ENCODE assay signal across 11 cellular contexts in genomic region chr18:62784338-62784965, GRCh38.
DNase-seq lines count a peak whose midpoint lies in the region; ATAC-seq and TF ChIP-seq lines count a peak whose summit lies in the region.
"Had no signal": no experiment of that assay in that cellular context is flagged by ENCODE, and none has a peak within 500 bp of the region (broad histone marks: within the 10 kb centered on the region; RNA-seq: fewer than 3 reads in every experiment).

No MANE protein-coding gene starts in this region.

- peak overlapping the region; percentile 16 for H3K4me3 Mint-ChIP-seq in stimulated activated effector memory CD8-positive, alpha-beta T cell treated with anti-CD3 and anti-CD28 coated beads, Interleukin-12 subunit alpha, Interleukin-12 subunit beta, amount 100 ng/mL, for 72 hours

- H3K36me3 Mint-ChIP-seq in stimulated activated effector memory CD8-positive, alpha-beta T cell treated with anti-CD3 and anti-CD28 coated beads, Interleukin-12 subunit alpha, Interleukin-12 subunit beta, amount 100 ng/mL, for 72 hours: no peaks in the 10 kb centered on the region

- TF ChIP-seq CTCF in astrocyte of the spinal cord (IDR thresholded peaks at IDR 0.05; ENCODE audit: low read depth, low read length): no peak

- peak; percentile 70 for ATAC-seq in HG03558 (IDR thresholded peaks at IDR 0.05; ENCODE audit: extremely low read depth, unreplicated experiment)
- peak; percentile 92 for ATAC-seq in stimulated activated effector memory CD8-positive, alpha-beta T cell treated with anti-CD3 and anti-CD28 coated beads, Interleukin-12 subunit alpha, Interleukin-12 subunit beta, amount 100 ng/mL, for 72 hours

- peak; percentile 5 for DNase-seq in SIG-M5 treated with dmso at 0.1 percent for 504 hours (lab: John Stamatoyannopoulos, UW; ENCODE audit: unreplicated experiment)
- DNase-seq in SIG-M5 (lab: John Stamatoyannopoulos, UW): no peak
- peak; percentile 63 for DNase-seq in astrocyte of the spinal cord (ENCODE audit: low read depth, low spot score)
- no peak for DNase-seq in stimulated activated effector memory CD8-positive, alpha-beta T cell treated with anti-CD3 and anti-CD28 coated beads, Interleukin-12 subunit alpha, Interleukin-12 subunit beta, amount 100 ng/mL, for 72 hours (ENCODE audit: low spot score in 2 of 2)
- no peak for DNase-seq in DMS79 treated with DMSO at 0.1 percent for 48 hours (lab: John Stamatoyannopoulos, UW)
- DNase-seq in EL: no peak
- no peak for DNase-seq in NCI-H526 (lab: John Stamatoyannopoulos, UW)
- DNase-seq: activated CD8-positive, alpha-beta memory T cell treated with anti-CD3 and anti-CD28 coated beads for 24 hours had no signal

- H3K4me3 ChIP-seq in astrocyte of the spinal cord (ENCODE audit: low read depth, low read length): no peak overlapping the region
- H3K4me3 ChIP-seq: heart right ventricle, skin epidermis had no signal

- peaks cover 33% of the 10 kb centered on the region for H3K4me1 Mint-ChIP-seq in stimulated activated effector memory CD8-positive, alpha-beta T cell treated with anti-CD3 and anti-CD28 coated beads, Interleukin-12 subunit alpha, Interleukin-12 subunit beta, amount 100 ng/mL, for 72 hours

- peak overlapping the region; percentile 61 for H3K27ac Mint-ChIP-seq in stimulated activated effector memory CD8-positive, alpha-beta T cell treated with anti-CD3 and anti-CD28 coated beads, Interleukin-12 subunit alpha, Interleukin-12 subunit beta, amount 100 ng/mL, for 72 hours

- in situ Hi-C loops in astrocyte of the spinal cord (cut with HindIII; ENCODE audit: low sequenced_read_pairs): no loop called here

- H3K9me3 Mint-ChIP-seq in stimulated activated effector memory CD8-positive, alpha-beta T cell treated with anti-CD3 and anti-CD28 coated beads, Interleukin-12 subunit alpha, Interleukin-12 subunit beta, amount 100 ng/mL, for 72 hours: no peaks in the 10 kb centered on the region

Comparison
In these comparisons a context has a peak if more than half of its experiments do, and no peak if none do; other contexts are left out.
1. DNase-seq: peak in SIG-M5 treated with dmso at 0.1 percent for 504 hours (single experiment) and astrocyte of the spinal cord (single experiment); none in SIG-M5 (single experiment), stimulated activated effector memory CD8-positive, alpha-beta T cell treated with anti-CD3 and anti-CD28 coated beads, Interleukin-12 subunit alpha, Interleukin-12 subunit beta, amount 100 ng/mL, for 72 hours (0 of 2), DMS79 treated with DMSO at 0.1 percent for 48 hours (single experiment), EL (single experiment) and NCI-H526 (0 of 2).